8 cellular contexts compared by ENCODE assay signal in the genomic region with DNA sequence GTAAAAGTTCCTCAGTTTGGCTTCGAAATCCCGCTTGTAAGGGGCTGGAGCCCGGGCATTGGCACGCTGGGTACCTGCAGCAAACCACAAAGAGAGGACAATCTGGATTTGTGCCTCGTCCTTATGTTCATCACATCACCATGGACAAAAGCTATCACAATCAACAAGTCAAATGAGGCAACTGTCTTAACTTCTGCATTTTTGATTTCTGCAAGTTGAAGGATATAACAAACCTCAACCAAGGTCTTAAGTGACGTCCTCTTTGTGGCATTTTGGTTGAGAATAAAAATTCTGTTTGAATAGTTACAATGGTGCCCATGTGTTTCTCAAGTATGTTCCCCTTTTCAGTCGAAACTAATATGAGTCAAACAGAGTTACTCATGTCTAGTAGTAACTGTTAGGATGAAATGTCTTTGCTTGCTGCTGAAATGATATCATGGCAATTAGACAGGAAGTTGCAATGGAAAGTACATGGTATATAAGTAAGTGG.
DNase-seq lines count a peak whose midpoint lies in the region; ATAC-seq and TF ChIP-seq lines count a peak whose summit lies in the region.

No MANE protein-coding gene starts in this region.

- DNase-seq in UCSD-AML1 (lab: John Stamatoyannopoulos, UW; ENCODE audit: unreplicated experiment) = peak; percentile 63
- DNase-seq in left lobe of liver (ENCODE audit: low spot score) = no peak
- DNase-seq in activated gamma-delta T cell (lab: John Stamatoyannopoulos, UW) = no peak
- DNase-seq in HUDEP-2 (lab: John Stamatoyannopoulos, UW; ENCODE audit: unreplicated experiment in 76 of 76) = no peak
- DNase-seq in WERI-Rb-1 = no peak

- H3K9ac ChIP-seq in BLaER1 treated with 17β-estradiol and CSF1 and Interleukin-3, amounts not matched to agents 10 nM and 100 nM = peak overlapping the region; percentile 73 to 94 (median 84)

- no peak for TF ChIP-seq CTCF in WERI-Rb-1 (IDR thresholded peaks at IDR 0.05; ENCODE audit: low read depth, low read length)

- peak overlapping the region; percentile 65 to 96 (median 80) for H3K4me2 ChIP-seq in BLaER1 treated with 17β-estradiol and CSF1 and Interleukin-3, amounts not matched to agents 10 nM and 100 nM

- no peaks in the 10 kb centered on the region for H3K36me3 ChIP-seq in BLaER1 treated with 17β-estradiol and CSF1 and Interleukin-3, amounts not matched to agents 10 nM and 100 nM
- H3K36me3 ChIP-seq in WERI-Rb-1 = no peaks in the 10 kb centered on the region

- peaks cover 0 to 9% (median 3%) of the 10 kb centered on the region in 11 experiments; a peak in 10 of 22 replicates for H3K9me3 ChIP-seq in BLaER1 treated with 17β-estradiol and CSF1 and Interleukin-3, amounts not matched to agents 10 nM and 100 nM (replicated peaks in 1 of 11)
- no peaks in the 10 kb centered on the region for H3K9me3 ChIP-seq in WERI-Rb-1 (ENCODE audit: severe bottlenecking)

- no peak overlapping the region for H3K4me3 ChIP-seq in BLaER1 treated with 17β-estradiol and CSF1 and Interleukin-3, amounts not matched to agents 10 nM and 100 nM
- H3K4me3 ChIP-seq in WERI-Rb-1 (ENCODE audit: low read depth, low read length) = no peak overlapping the region

- no peaks in the 10 kb centered on the region for H4K20me1 ChIP-seq in BLaER1 treated with 17β-estradiol and CSF1 and Interleukin-3, amounts not matched to agents 10 nM and 100 nM

- ATAC-seq in GM19395 (IDR thresholded peaks at IDR 0.05; ENCODE audit: unreplicated experiment) = peak; percentile 84
- peak; percentile 86 for ATAC-seq in HG03342 (IDR thresholded peaks at IDR 0.05; ENCODE audit: unreplicated experiment)
- ATAC-seq in left lobe of liver = peak; percentile 26

- no peaks in the 10 kb centered on the region for H3K27me3 ChIP-seq in BLaER1 treated with 17β-estradiol and CSF1 and Interleukin-3, amounts not matched to agents 10 nM and 100 nM
- H3K27me3 ChIP-seq in WERI-Rb-1 (ENCODE audit: insufficient read depth, low read depth, severe bottlenecking) = no peaks in the 10 kb centered on the region

- H3K27ac ChIP-seq in BLaER1 treated with 17β-estradiol and CSF1 and Interleukin-3, amounts not matched to agents 10 nM and 100 nM = peak overlapping the region; percentile 91 to 100 (median 95)
- no peak overlapping the region for H3K27ac ChIP-seq in WERI-Rb-1

- peaks cover 53 to 96% (median 84%) of the 10 kb centered on the region in 10 experiments for H3K4me1 ChIP-seq in BLaER1 treated with 17β-estradiol and CSF1 and Interleukin-3, amounts not matched to agents 10 nM and 100 nM

Comparison
In these comparisons a context has a peak if more than half of its experiments do, and no peak if none do; other contexts are left out.
1. ATAC-seq: peak in every context shown above with its lines; median percentile 86 in HG03342; 84 in GM19395; 26 in left lobe of liver.